13 cellular contexts compared by ENCODE assay signal in genomic region chr12:104738371-104738710, GRCh38.
A peak's percentile ranks its signal among the peaks of the same experiment; 100 is the strongest.
DNase-seq lines count a peak whose midpoint lies in the region; ATAC-seq and TF ChIP-seq lines count a peak whose summit lies in the region.
"Had no signal": no experiment of that assay in that cellular context is flagged by ENCODE, and none has a peak within 500 bp of the region (broad histone marks: within the 10 kb centered on the region; RNA-seq: fewer than 3 reads in every experiment).

No MANE protein-coding gene starts in this region.

- no peak overlapping the region for H3K4me3 ChIP-seq in CD4-positive, CD25-positive, alpha-beta regulatory T cell (ENCODE audit: low read depth, low read length)
- H3K4me3 ChIP-seq in GM23338 = no peak overlapping the region
- H3K4me3 ChIP-seq: upper lobe of left lung had no signal

- peaks cover 14% of the 10 kb centered on the region for H3K36me3 Mint-ChIP-seq in CD4-positive, CD25-positive, alpha-beta regulatory T cell
- H3K36me3 Mint-ChIP-seq in GM23338 (ENCODE audit: low read depth) (no peaks in the 10 kb centered on the region), naive B cell (peaks cover 0 to 4% of the 10 kb centered on the region in 2 donors)
- peaks cover 10% of the 10 kb centered on the region for H3K36me3 Mint-ChIP-seq in activated T-helper 2 cell treated with anti-CD3 and anti-CD28 coated beads, Interferon-gamma antibody, Interleukin-2, Interleukin-4, amounts not matched to agents 10 μg/mL and 5 μg/mL and 100 μg/mL, durations not matched to agents 14 hours and 24 hours and 36 hours (ENCODE audit: low read depth)

- no peaks in the 10 kb centered on the region for H3K27me3 ChIP-seq in CD4-positive, CD25-positive, alpha-beta regulatory T cell (ENCODE audit: control insufficient read depth, insufficient read depth, low read length)
- H3K27me3 ChIP-seq in GM23338 (ENCODE audit: insufficient read depth) = no peaks in the 10 kb centered on the region
- H3K27me3 ChIP-seq: upper lobe of left lung had no signal

- H3K9me3 Mint-ChIP-seq in CD4-positive, CD25-positive, alpha-beta regulatory T cell = peaks cover 0 to 2% (median 0%) of the 10 kb centered on the region in 7 donors
- no peaks in the 10 kb centered on the region for H3K9me3 Mint-ChIP-seq in GM23338
- H3K9me3 Mint-ChIP-seq in activated T-helper 2 cell treated with anti-CD3 and anti-CD28 coated beads, Interferon-gamma antibody, Interleukin-2, Interleukin-4, amounts not matched to agents 10 μg/mL and 5 μg/mL and 100 μg/mL, durations not matched to agents 14 hours and 24 hours and 36 hours = no peaks in the 10 kb centered on the region
- H3K9me3 Mint-ChIP-seq in naive B cell = no peaks in the 10 kb centered on the region

- H3K36me3 ChIP-seq in CD4-positive, CD25-positive, alpha-beta regulatory T cell (ENCODE audit: control insufficient read depth, insufficient read depth, low read length) = no peaks in the 10 kb centered on the region
- no peaks in the 10 kb centered on the region for H3K36me3 ChIP-seq in GM23338 (ENCODE audit: insufficient read depth)
- H3K36me3 ChIP-seq: upper lobe of left lung had no signal

- peak overlapping the region; percentile 52 for H3K27ac ChIP-seq in CD4-positive, CD25-positive, alpha-beta regulatory T cell (ENCODE audit: insufficient read depth, low read length, poor library complexity, severe bottlenecking)
- no peak overlapping the region for H3K27ac ChIP-seq in GM23338 (ENCODE audit: low read depth)

- DNase-seq in CD4-positive, CD25-positive, alpha-beta regulatory T cell = no peak
- DNase-seq in GM23338 (ENCODE audit: low spot score) (no peak), naive B cell (no peak), OCI-M1 (lab: John Stamatoyannopoulos, UW) (no peak), G401 (ENCODE audit: low spot score) (no peak)
- no peak for DNase-seq in activated T-helper 2 cell treated with anti-CD3 and anti-CD28 coated beads, Interferon-gamma antibody, Interleukin-2, Interleukin-4, amounts not matched to agents 10 μg/mL and 5 μg/mL and 100 μg/mL, durations not matched to agents 14 hours and 24 hours and 36 hours (ENCODE audit: low spot score)
- DNase-seq: Caco-2, foreskin fibroblast, left colon, MV-4-11 had no signal

- H3K4me1 Mint-ChIP-seq in CD4-positive, CD25-positive, alpha-beta regulatory T cell = peaks cover 50 to 96% (median 68%) of the 10 kb centered on the region in 4 donors
- peaks cover 42% of the 10 kb centered on the region for H3K4me1 Mint-ChIP-seq in GM23338
- peaks cover 76% of the 10 kb centered on the region for H3K4me1 Mint-ChIP-seq in activated T-helper 2 cell treated with anti-CD3 and anti-CD28 coated beads, Interferon-gamma antibody, Interleukin-2, Interleukin-4, amounts not matched to agents 10 μg/mL and 5 μg/mL and 100 μg/mL, durations not matched to agents 14 hours and 24 hours and 36 hours (ENCODE audit: low read depth)
- peaks cover 74 to 97% (median 85%) of the 10 kb centered on the region in 3 donors for H3K4me1 Mint-ChIP-seq in naive B cell

- no peaks in the 10 kb centered on the region for H3K79me2 ChIP-seq in GM23338 (replicated peaks; ENCODE audit: insufficient read depth)

- H3K4me2 ChIP-seq in GM23338 = no peak overlapping the region

- H3K9me3 ChIP-seq in CD4-positive, CD25-positive, alpha-beta regulatory T cell (ENCODE audit: control insufficient read depth in 2 of 2, low read length in 2 of 2) = no peaks in the 10 kb centered on the region
- H3K9me3 ChIP-seq: Caco-2, upper lobe of left lung had no signal

- H4K20me1 ChIP-seq in GM23338 (replicated peaks; ENCODE audit: insufficient read depth) = no peaks in the 10 kb centered on the region

- ATAC-seq in CD4-positive, CD25-positive, alpha-beta regulatory T cell (ENCODE audit: low read depth in 2 of 2) = no peak
- ATAC-seq in GM23338 (no peak), naive B cell (ENCODE audit: low read depth in 2 of 2) (no peak), GM18867 (IDR thresholded peaks at IDR 0.05; ENCODE audit: unreplicated experiment) (no peak), HG02970 (IDR thresholded peaks at IDR 0.05; ENCODE audit: low FRiP score, unreplicated experiment) (no peak)
- ATAC-seq: left colon had no signal

- H3K4me1 ChIP-seq in CD4-positive, CD25-positive, alpha-beta regulatory T cell (ENCODE audit: control insufficient read depth, insufficient read depth, low read length, poor library complexity, severe bottlenecking) = peaks cover 78% of the 10 kb centered on the region
- peaks cover 14% of the 10 kb centered on the region; the same call in 1 of the 2 replicates for H3K4me1 ChIP-seq in GM23338 (ENCODE audit: insufficient read depth)
- H3K4me1 ChIP-seq: Caco-2 had no signal

- in situ Hi-C loops in G401 (cut with HindIII; ENCODE audit: low sequenced_read_pairs) = no loop called here

- peak overlapping the region; percentile 78 to 98 (median 88) for H3K27ac Mint-ChIP-seq in CD4-positive, CD25-positive, alpha-beta regulatory T cell
- H3K27ac Mint-ChIP-seq in GM23338 (peak overlapping the region; percentile 86), naive B cell (peak overlapping the region; percentile 17 to 97 (median 96))
- peak overlapping the region; percentile 70 for H3K27ac Mint-ChIP-seq in activated T-helper 2 cell treated with anti-CD3 and anti-CD28 coated beads, Interferon-gamma antibody, Interleukin-2, Interleukin-4, amounts not matched to agents 10 μg/mL and 5 μg/mL and 100 μg/mL, durations not matched to agents 14 hours and 24 hours and 36 hours

- intact Hi-C loops in activated T-helper 2 cell treated with anti-CD3 and anti-CD28 coated beads, Interferon-gamma antibody, Interleukin-2, Interleukin-4, amounts not matched to agents 10 μg/mL and 5 μg/mL and 100 μg/mL, durations not matched to agents 14 hours and 24 hours and 36 hours (cut with micrococcal nuclease) = no loop called here

- H3F3A ChIP-seq in GM23338 (replicated peaks; ENCODE audit: low read depth) = no peaks in the 10 kb centered on the region

- no peak for TF ChIP-seq CTCF in GM23338 (conservative IDR thresholded peaks at IDR 0.05; ENCODE audit: low read depth in 2 of 2)

- no peaks in the 10 kb centered on the region for H3K27me3 Mint-ChIP-seq in CD4-positive, CD25-positive, alpha-beta regulatory T cell
- peaks cover 2% of the 10 kb centered on the region for H3K27me3 Mint-ChIP-seq in GM23338 (ENCODE audit: insufficient read depth, low read depth, poor library complexity)
- H3K27me3 Mint-ChIP-seq in activated T-helper 2 cell treated with anti-CD3 and anti-CD28 coated beads, Interferon-gamma antibody, Interleukin-2, Interleukin-4, amounts not matched to agents 10 μg/mL and 5 μg/mL and 100 μg/mL, durations not matched to agents 14 hours and 24 hours and 36 hours (ENCODE audit: low read depth) = no peaks in the 10 kb centered on the region
- H3K27me3 Mint-ChIP-seq in naive B cell = no peaks in the 10 kb centered on the region

- H3K9me2 ChIP-seq in GM23338 (ENCODE audit: insufficient read depth) = no peaks in the 10 kb centered on the region

- peak overlapping the region; percentile 40 to 82 (median 58) for H3K4me3 Mint-ChIP-seq in CD4-positive, CD25-positive, alpha-beta regulatory T cell
- H3K4me3 Mint-ChIP-seq in GM23338 (no peak overlapping the region), naive B cell (peak overlapping the region in 5 of 8 donors; percentile 35 to 84 (median 71))
- no peak overlapping the region for H3K4me3 Mint-ChIP-seq in activated T-helper 2 cell treated with anti-CD3 and anti-CD28 coated beads, Interferon-gamma antibody, Interleukin-2, Interleukin-4, amounts not matched to agents 10 μg/mL and 5 μg/mL and 100 μg/mL, durations not matched to agents 14 hours and 24 hours and 36 hours (ENCODE audit: low read depth)

- H2AFZ ChIP-seq in GM23338 = no peak overlapping the region

TF ChIP-seq in GM23338, 12 proteins besides CTCF, POLR2A, EP300 and RAD21:
- no peak for TF ChIP-seq POLR2AphosphoS5 (IDR thresholded peaks at IDR 0.05; ENCODE audit: low read depth)

Comparison
In these comparisons a context has a peak if more than half of its experiments do, and no peak if none do; other contexts are left out.
1. H3K4me3 Mint-ChIP-seq: peak in CD4-positive, CD25-positive, alpha-beta regulatory T cell (4 of 4) and naive B cell (5 of 8); none in GM23338 (single experiment) and activated T-helper 2 cell treated with anti-CD3 and anti-CD28 coated beads, Interferon-gamma antibody, Interleukin-2, Interleukin-4, amounts not matched to agents 10 μg/mL and 5 μg/mL and 100 μg/mL, durations not matched to agents 14 hours and 24 hours and 36 hours (single experiment).
2. Peak in every context shown above with its lines, with median percentiles within 50 percentile points of each other: H3K27ac Mint-ChIP-seq.